In the genomic region with DNA sequence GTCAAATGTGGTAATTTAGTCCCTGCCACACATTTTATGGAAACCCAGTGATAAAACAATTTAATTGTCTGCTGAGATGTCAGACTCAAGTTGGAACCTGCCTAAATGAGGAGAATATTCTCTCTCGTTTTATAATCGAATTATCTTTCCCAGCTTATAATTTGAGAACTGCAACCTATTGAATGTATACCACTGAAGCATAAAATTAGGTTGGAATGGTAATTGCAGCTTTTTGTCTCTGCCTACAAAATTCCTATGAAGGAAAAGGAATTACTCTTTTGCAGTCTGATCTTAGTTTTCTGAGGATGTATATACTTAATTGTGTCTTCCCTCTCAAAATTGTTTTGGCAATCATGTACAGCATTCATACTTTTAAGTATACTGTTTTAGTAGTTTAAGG, we compare ENCODE assay signal across 1 cellular context.
TF ChIP-seq lines count a peak whose summit lies in the region.

No MANE protein-coding gene starts in this region.

TF ChIP-seq in GM23338, 12 proteins besides CTCF, POLR2A, EP300 and RAD21:
- no peak for TF ChIP-seq ZNF331 (CRISPR knock-in tag; IDR thresholded peaks at IDR 0.05; ENCODE audit: low read depth)
- no peak for TF ChIP-seq EZH2phosphoT487 (IDR thresholded peaks at IDR 0.05; ENCODE audit: unreplicated experiment)
- no peak for TF ChIP-seq ZNF114 (CRISPR knock-in tag; IDR thresholded peaks at IDR 0.05)
- TF ChIP-seq, protein P1, sequence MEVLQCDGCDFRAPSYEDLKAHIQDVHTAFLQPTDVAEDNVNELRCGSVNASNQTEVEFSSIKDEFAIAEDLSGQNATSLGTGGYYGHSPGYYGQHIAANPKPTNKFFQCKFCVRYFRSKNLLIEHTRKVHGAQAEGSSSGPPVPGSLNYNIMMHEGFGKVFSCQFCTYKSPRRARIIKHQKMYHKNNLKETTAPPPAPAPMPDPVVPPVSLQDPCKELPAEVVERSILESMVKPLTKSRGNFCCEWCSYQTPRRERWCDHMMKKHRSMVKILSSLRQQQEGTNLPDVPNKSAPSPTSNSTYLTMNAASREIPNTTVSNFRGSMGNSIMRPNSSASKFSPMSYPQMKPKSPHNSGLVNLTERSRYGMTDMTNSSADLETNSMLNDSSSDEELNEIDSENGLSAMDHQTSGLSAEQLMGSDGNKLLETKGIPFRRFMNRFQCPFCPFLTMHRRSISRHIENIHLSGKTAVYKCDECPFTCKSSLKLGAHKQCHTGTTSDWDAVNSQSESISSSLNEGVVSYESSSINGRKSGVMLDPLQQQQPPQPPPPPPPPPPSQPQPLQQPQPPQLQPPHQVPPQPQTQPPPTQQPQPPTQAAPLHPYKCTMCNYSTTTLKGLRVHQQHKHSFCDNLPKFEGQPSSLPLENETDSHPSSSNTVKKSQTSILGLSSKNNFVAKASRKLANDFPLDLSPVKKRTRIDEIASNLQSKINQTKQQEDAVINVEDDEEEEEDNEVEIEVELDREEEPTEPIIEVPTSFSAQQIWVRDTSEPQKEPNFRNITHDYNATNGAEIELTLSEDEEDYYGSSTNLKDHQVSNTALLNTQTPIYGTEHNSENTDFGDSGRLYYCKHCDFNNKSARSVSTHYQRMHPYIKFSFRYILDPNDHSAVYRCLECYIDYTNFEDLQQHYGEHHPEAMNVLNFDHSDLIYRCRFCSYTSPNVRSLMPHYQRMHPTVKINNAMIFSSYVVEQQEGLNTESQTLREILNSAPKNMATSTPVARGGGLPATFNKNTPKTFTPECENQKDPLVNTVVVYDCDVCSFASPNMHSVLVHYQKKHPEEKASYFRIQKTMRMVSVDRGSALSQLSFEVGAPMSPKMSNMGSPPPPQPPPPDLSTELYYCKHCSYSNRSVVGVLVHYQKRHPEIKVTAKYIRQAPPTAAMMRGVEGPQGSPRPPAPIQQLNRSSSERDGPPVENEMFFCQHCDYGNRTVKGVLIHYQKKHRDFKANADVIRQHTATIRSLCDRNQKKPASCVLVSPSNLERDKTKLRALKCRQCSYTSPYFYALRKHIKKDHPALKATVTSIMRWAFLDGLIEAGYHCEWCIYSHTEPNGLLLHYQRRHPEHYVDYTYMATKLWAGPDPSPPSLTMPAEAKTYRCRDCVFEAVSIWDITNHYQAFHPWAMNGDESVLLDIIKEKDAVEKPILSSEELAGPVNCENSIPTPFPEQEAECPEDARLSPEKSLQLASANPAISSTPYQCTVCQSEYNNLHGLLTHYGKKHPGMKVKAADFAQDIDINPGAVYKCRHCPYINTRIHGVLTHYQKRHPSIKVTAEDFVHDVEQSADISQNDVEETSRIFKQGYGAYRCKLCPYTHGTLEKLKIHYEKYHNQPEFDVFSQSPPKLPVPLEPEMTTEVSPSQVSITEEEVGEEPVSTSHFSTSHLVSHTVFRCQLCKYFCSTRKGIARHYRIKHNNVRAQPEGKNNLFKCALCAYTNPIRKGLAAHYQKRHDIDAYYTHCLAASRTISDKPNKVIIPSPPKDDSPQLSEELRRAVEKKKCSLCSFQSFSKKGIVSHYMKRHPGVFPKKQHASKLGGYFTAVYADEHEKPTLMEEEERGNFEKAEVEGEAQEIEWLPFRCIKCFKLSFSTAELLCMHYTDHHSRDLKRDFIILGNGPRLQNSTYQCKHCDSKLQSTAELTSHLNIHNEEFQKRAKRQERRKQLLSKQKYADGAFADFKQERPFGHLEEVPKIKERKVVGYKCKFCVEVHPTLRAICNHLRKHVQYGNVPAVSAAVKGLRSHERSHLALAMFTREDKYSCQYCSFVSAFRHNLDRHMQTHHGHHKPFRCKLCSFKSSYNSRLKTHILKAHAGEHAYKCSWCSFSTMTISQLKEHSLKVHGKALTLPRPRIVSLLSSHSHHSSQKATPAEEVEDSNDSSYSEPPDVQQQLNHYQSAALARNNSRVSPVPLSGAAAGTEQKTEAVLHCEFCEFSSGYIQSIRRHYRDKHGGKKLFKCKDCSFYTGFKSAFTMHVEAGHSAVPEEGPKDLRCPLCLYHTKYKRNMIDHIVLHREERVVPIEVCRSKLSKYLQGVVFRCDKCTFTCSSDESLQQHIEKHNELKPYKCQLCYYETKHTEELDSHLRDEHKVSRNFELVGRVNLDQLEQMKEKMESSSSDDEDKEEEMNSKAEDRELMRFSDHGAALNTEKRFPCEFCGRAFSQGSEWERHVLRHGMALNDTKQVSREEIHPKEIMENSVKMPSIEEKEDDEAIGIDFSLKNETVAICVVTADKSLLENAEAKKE (CRISPR knock-in tag; IDR thresholded peaks at IDR 0.05), result no peak
- no peak for TF ChIP-seq EZH2 (IDR thresholded peaks at IDR 0.05; ENCODE audit: low read depth, unreplicated experiment)
- TF ChIP-seq STAT1 (IDR thresholded peaks at IDR 0.05; ENCODE audit: unreplicated experiment), result no peak
- TF ChIP-seq, protein P2, sequence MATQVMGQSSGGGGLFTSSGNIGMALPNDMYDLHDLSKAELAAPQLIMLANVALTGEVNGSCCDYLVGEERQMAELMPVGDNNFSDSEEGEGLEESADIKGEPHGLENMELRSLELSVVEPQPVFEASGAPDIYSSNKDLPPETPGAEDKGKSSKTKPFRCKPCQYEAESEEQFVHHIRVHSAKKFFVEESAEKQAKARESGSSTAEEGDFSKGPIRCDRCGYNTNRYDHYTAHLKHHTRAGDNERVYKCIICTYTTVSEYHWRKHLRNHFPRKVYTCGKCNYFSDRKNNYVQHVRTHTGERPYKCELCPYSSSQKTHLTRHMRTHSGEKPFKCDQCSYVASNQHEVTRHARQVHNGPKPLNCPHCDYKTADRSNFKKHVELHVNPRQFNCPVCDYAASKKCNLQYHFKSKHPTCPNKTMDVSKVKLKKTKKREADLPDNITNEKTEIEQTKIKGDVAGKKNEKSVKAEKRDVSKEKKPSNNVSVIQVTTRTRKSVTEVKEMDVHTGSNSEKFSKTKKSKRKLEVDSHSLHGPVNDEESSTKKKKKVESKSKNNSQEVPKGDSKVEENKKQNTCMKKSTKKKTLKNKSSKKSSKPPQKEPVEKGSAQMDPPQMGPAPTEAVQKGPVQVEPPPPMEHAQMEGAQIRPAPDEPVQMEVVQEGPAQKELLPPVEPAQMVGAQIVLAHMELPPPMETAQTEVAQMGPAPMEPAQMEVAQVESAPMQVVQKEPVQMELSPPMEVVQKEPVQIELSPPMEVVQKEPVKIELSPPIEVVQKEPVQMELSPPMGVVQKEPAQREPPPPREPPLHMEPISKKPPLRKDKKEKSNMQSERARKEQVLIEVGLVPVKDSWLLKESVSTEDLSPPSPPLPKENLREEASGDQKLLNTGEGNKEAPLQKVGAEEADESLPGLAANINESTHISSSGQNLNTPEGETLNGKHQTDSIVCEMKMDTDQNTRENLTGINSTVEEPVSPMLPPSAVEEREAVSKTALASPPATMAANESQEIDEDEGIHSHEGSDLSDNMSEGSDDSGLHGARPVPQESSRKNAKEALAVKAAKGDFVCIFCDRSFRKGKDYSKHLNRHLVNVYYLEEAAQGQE (IDR thresholded peaks at IDR 0.05; ENCODE audit: unreplicated experiment), result no peak
- TF ChIP-seq POLR2AphosphoS5 (IDR thresholded peaks at IDR 0.05; ENCODE audit: low read depth), result no peak
- TF ChIP-seq JUNB (IDR thresholded peaks at IDR 0.05; ENCODE audit: unreplicated experiment), result no peak
- no peak for TF ChIP-seq NANOG (IDR thresholded peaks at IDR 0.05; ENCODE audit: borderline replicate concordance)
- TF ChIP-seq, protein P3, sequence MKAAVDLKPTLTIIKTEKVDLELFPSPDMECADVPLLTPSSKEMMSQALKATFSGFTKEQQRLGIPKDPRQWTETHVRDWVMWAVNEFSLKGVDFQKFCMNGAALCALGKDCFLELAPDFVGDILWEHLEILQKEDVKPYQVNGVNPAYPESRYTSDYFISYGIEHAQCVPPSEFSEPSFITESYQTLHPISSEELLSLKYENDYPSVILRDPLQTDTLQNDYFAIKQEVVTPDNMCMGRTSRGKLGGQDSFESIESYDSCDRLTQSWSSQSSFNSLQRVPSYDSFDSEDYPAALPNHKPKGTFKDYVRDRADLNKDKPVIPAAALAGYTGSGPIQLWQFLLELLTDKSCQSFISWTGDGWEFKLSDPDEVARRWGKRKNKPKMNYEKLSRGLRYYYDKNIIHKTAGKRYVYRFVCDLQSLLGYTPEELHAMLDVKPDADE (IDR thresholded peaks at IDR 0.05), result no peak
- TF ChIP-seq CREB1 (CRISPR knock-in tag; IDR thresholded peaks at IDR 0.05; ENCODE audit: low read depth), result no peak
